Comparison of ENCODE assay signal across 8 cellular contexts in genomic region chr16:87062569-87063442, GRCh38.
A peak's percentile ranks its signal among the peaks of the same experiment; 100 is the strongest.
DNase-seq lines count a peak whose midpoint lies in the region; ATAC-seq and TF ChIP-seq lines count a peak whose summit lies in the region.

No MANE protein-coding gene starts in this region.

- H3K4me2 ChIP-seq in neuronal stem cell (ENCODE audit: insufficient read depth, low read length, poor library complexity, severe bottlenecking): peak overlapping the region; percentile 30

- WGBS in neuronal stem cell (ENCODE audit: extremely low coverage in 2 of 2, insufficient read length in 2 of 2, insufficient replicate concordance in 1 of 2), 2 donors: 100% methylated on average over 2 of the region's 26 CpGs; no CpG with 5 or more reads in 1 of the 2 donors
- WGBS in transverse colon (ENCODE audit: low coverage in 1 of 2), 2 donors: 44 to 50% methylated on average over 11 to 26 of the region's 26 CpGs

- no peak overlapping the region for H2AK5ac ChIP-seq in neuronal stem cell (ENCODE audit: low read depth, low read length)

- H3K4ac ChIP-seq in neuronal stem cell (ENCODE audit: low read length): no peak overlapping the region

- H3K9ac ChIP-seq in neuronal stem cell (ENCODE audit: low read depth, low read length, poor library complexity): no peak overlapping the region

- no peak overlapping the region for H2BK15ac ChIP-seq in neuronal stem cell (ENCODE audit: low read length)

- TF ChIP-seq EP300 in transverse colon (IDR thresholded peaks at IDR 0.05; ENCODE audit: low read depth): no peak

- TF ChIP-seq CTCF in AG04449 (IDR thresholded peaks at IDR 0.05; ENCODE audit: insufficient read depth, low read length, missing control alignments): peak; percentile 81
- peak; percentile 66 for TF ChIP-seq CTCF in GM13976 (IDR thresholded peaks at IDR 0.05; ENCODE audit: borderline replicate concordance, control extremely low read depth, extremely low read depth, insufficient read depth, missing control alignments)
- peak; percentile 82 for TF ChIP-seq CTCF in fibroblast of the aortic adventitia (IDR thresholded peaks at IDR 0.05; ENCODE audit: insufficient read depth, low read length)
- peak; percentile 64 to 75 (median 72) for TF ChIP-seq CTCF in transverse colon (IDR thresholded peaks at IDR 0.05)

- H4K8ac ChIP-seq in neuronal stem cell (ENCODE audit: low read depth, low read length): no peak overlapping the region

- no peaks in the 10 kb centered on the region for H3K36me3 ChIP-seq in neuronal stem cell (replicated peaks in 1 of 2; ENCODE audit: control insufficient read depth in 2 of 2, insufficient read depth in 2 of 2, low read length in 2 of 2)
- no peaks in the 10 kb centered on the region for H3K36me3 ChIP-seq in transverse colon

- H3K18ac ChIP-seq in neuronal stem cell (ENCODE audit: low read length): no peak overlapping the region

- H3K27ac ChIP-seq in neuronal stem cell (replicated peaks; ENCODE audit: low read length) (no peak overlapping the region), transverse colon (no peak overlapping the region)

- H3K4me1 ChIP-seq in neuronal stem cell (ENCODE audit: control insufficient read depth in 2 of 2, insufficient read depth in 1 of 2, low read depth in 1 of 2, low read length in 2 of 2) (peaks cover 0 to 3% of the 10 kb centered on the region in 2 donors), transverse colon (no peaks in the 10 kb centered on the region)

- ATAC-seq in HG02588 (IDR thresholded peaks at IDR 0.05; ENCODE audit: unreplicated experiment): no peak

- peak overlapping the region; percentile 53 for H2AFZ ChIP-seq in neuronal stem cell (ENCODE audit: low read length)

- H4K91ac ChIP-seq in neuronal stem cell (ENCODE audit: low read depth, low read length, poor library complexity): no peak overlapping the region

- H3K27me3 ChIP-seq in neuronal stem cell (ENCODE audit: control insufficient read depth in 3 of 3, insufficient read depth in 3 of 3, low read depth in 1 of 3, low read length in 3 of 3): peaks cover 0 to 43% (median 2%) of the 10 kb centered on the region in 3 experiments
- H3K27me3 ChIP-seq in transverse colon: peaks cover 60% of the 10 kb centered on the region

- no peak overlapping the region for H3K14ac ChIP-seq in neuronal stem cell (ENCODE audit: low read length)

- H2BK120ac ChIP-seq in neuronal stem cell (ENCODE audit: low read depth, low read length): no peak overlapping the region

- in situ Hi-C loops in GM13976 (cut with MboI; ENCODE audit: low sequenced_read_pairs, unreplicated experiment) (no loop called here), transverse colon (cut with MboI; ENCODE audit: low pct_ligation_motif_present in 1 of 4, low pct_unique_long_range_greater_than_20kb in 1 of 4, low sequenced_read_pairs in 3 of 4) (loop anchor here in 3 of 4 donors (5.0 to 25.0 kb wide), 4 partner anchors 199 to 498 kb away; partner anchors contain the start of gene FOXC2 (in 2 of the 3))

- POLR2A ChIA-PET in AG04449 (lab: Yijun Ruan, JAX): interaction anchor here (0.6 to 1.4 kb wide), 3 partner anchors 139 to 496 kb away, joined by 3 to 5 read pairs (median 3); partner anchors contain the start of gene FOXC2

- no peak overlapping the region for H2BK5ac ChIP-seq in neuronal stem cell (ENCODE audit: low read length)

- no peak overlapping the region for H2BK12ac ChIP-seq in neuronal stem cell (ENCODE audit: low read length)

- peaks cover 0 to 2% of the 10 kb centered on the region in 2 donors for H3K9me3 ChIP-seq in neuronal stem cell (replicated peaks in 1 of 2; ENCODE audit: control insufficient read depth in 2 of 2, insufficient read depth in 1 of 2, low read depth in 1 of 2, low read length in 2 of 2)
- H3K9me3 ChIP-seq in transverse colon: no peaks in the 10 kb centered on the region

- no peak for TF ChIP-seq POLR2A in transverse colon (IDR thresholded peaks at IDR 0.05)

- H3K4me3 ChIP-seq in AG04449 (ENCODE audit: low read depth, low read length) (peak overlapping the region; percentile 34), fibroblast of the aortic adventitia (ENCODE audit: low read depth, low read length) (peak overlapping the region; percentile 44), neuronal stem cell (ENCODE audit: low read length in 2 of 2) (no peak overlapping the region), transverse colon (no peak overlapping the region)

- H3K23ac ChIP-seq in neuronal stem cell (ENCODE audit: low read depth, low read length, poor library complexity): no peak overlapping the region

- CTCF ChIA-PET in AG04449 (lab: Yijun Ruan, JAX): interaction anchor here (0.6 to 6.4 kb wide), 135 partner anchors 9 to 1804 kb away, joined by 3 to 309 read pairs (median 4); partner anchors contain the start of genes FOXC2, FOXL1 and MTHFSD

- intact Hi-C loops in transverse colon (cut with DNase I; ENCODE audit: low total_unique reads): no loop called here

- DNase-seq in AG04449 (ENCODE audit: low read depth, low spot score) (no peak), GM13976 (ENCODE audit: low spot score) (peak; percentile 87), NCI-H69 (lab: John Stamatoyannopoulos, UW) (peak; percentile 43), activated T-cell treated with anti-CD3 and anti-CD28 coated beads for 24 hours (ENCODE audit: low read depth) (peak; percentile 34), fibroblast of the aortic adventitia (ENCODE audit: low read depth) (peak; percentile 78), neuronal stem cell (ENCODE audit: low spot score) (peak; percentile 75), transverse colon (peak; percentile 55)

- no peaks in the 10 kb centered on the region for H3K79me1 ChIP-seq in neuronal stem cell (ENCODE audit: low read depth, low read length)

Comparison
In these comparisons a context has a peak if more than half of its experiments do, and no peak if none do; other contexts are left out.
1. H3K4me3 ChIP-seq: peak in AG04449 (single experiment) and fibroblast of the aortic adventitia (single experiment); none in neuronal stem cell (0 of 2) and transverse colon (0 of 4).
2. Peak in every context shown above with its lines, with median percentiles within 50 percentile points of each other: CTCF ChIP-seq.